ENCODE assay signal across 12 cellular contexts in the genomic region with DNA sequence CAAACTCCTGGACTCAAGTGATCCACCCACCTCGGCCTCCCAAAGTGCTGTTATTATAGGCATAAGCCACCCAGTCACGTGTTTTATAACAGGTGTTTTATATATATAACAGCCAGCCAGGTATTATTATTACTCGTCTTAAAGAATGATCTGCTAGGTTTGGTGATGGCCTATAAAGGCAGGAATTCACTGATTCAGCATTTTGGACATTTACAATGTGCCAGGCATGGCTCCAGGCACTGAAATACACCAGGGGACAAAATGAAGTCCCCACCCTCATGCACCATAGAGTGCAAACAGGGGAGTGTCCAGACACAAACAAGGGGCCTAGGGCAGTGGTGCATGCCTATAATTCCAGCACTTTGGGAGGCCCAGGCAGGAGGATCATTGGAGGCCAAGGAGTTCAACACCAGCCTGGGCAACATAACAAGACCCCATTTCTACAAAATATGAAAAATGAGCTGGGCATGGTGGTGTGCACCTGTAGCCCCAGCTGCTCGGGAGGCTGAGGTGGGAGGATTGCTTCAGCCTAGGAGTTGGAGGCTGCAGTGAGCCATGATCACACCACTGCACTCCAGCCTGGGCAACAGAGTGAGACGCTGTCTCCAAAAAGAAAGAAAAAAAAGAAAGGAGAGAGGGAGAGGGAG. TPM values are rescaled to one million over a fixed set of nuclear protein-coding genes. Genes with fewer than 3 reads are reported as not detected.
DNase-seq lines count a peak whose midpoint lies in the region; ATAC-seq, FAIRE-seq and TF ChIP-seq lines count a peak whose summit lies in the region.
"Not testable (repeated sequence)": the region's sequence is repeated elsewhere in the genome, so short reads cannot be mapped to it uniquely, and the experiment has no call there.
"Had no signal": no experiment of that assay in that cellular context is flagged by ENCODE, and none has a peak within 500 bp of the region (broad histone marks: within the 10 kb centered on the region; RNA-seq: fewer than 3 reads in every experiment).

No MANE protein-coding gene starts in this region.

- not testable (repeated sequence) for H4K20me1 ChIP-seq in OCI-LY1 (ENCODE audit: insufficient read depth, low read length); endothelial cell of umbilical vein (replicated peaks; ENCODE audit: control insufficient read depth, extremely low read depth, insufficient read depth, low read length)

- CTCF ChIA-PET in CD8-positive, alpha-beta memory T cell (lab: Charles Lee), result interaction anchor here (1.0 to 1.3 kb wide), 6 partner anchors 10 to 411 kb away, joined by 4 to 8 read pairs (median 6); no protein-coding TSS in a partner anchor
- CTCF ChIA-PET in activated CD4-positive, alpha-beta memory T cell treated with anti-CD3 and anti-CD28 coated beads for 36 hours (lab: Charles Lee), result interaction anchor here (0.8 to 2.1 kb wide), 6 partner anchors 9 to 128 kb away, joined by 3 to 22 read pairs (median 8); partner anchors contain the start of gene NSUN5
- CTCF ChIA-PET in endothelial cell of umbilical vein (lab: Charles Lee), result interaction anchor here (0.6 to 5.0 kb wide), 17 partner anchors 10 to 411 kb away, joined by 3 to 75 read pairs (median 5); partner anchors contain the start of gene NSUN5

- not testable (repeated sequence) for H3K9me3 Mint-ChIP-seq in CD8-positive, alpha-beta memory T cell; activated CD4-positive, alpha-beta memory T cell treated with anti-CD3 and anti-CD28 coated beads for 36 hours; activated naive CD8-positive, alpha-beta T cell (ENCODE audit: low read depth); naive B cell

- intact Hi-C loops in activated CD4-positive, alpha-beta memory T cell treated with anti-CD3 and anti-CD28 coated beads for 36 hours (cut with micrococcal nuclease), result not testable (repeated sequence)
- intact Hi-C loops in endothelial cell of umbilical vein (cut with micrococcal nuclease), result loop anchor here (1.0 to 5.0 kb wide), 2 partner anchors 114 to 129 kb away; no protein-coding TSS in a partner anchor

- not testable (repeated sequence) for H3K9ac ChIP-seq in OCI-LY1 (ENCODE audit: low read length); endothelial cell of umbilical vein (replicated peaks; ENCODE audit: extremely low read depth, insufficient read depth, low read length); skeletal muscle satellite cell (ENCODE audit: low read depth, low read length)

- H3K9me2 ChIP-seq in OCI-LY1 (ENCODE audit: low read depth, low read length), result not testable (repeated sequence)

- not testable (repeated sequence) for H3K36me3 ChIP-seq in CD8-positive, alpha-beta memory T cell (ENCODE audit: insufficient read depth, low read length); OCI-LY1 (ENCODE audit: insufficient read depth, low read length); endothelial cell of umbilical vein (ENCODE audit: control insufficient read depth in 2 of 2, extremely low read depth in 1 of 2, insufficient read depth in 2 of 2, low read length in 2 of 2); skeletal muscle satellite cell (ENCODE audit: insufficient read depth, low read length)

- H3K9me1 ChIP-seq in endothelial cell of umbilical vein (replicated peaks; ENCODE audit: control insufficient read depth, extremely low read depth, insufficient read depth, low read length), result not testable (repeated sequence)

- peak overlapping the region in 4 of 8 donors; percentile 17 to 38 (median 28) for H3K27ac Mint-ChIP-seq in CD8-positive, alpha-beta memory T cell
- not testable (repeated sequence) for H3K27ac Mint-ChIP-seq in activated CD4-positive, alpha-beta memory T cell treated with anti-CD3 and anti-CD28 coated beads for 36 hours; activated naive CD8-positive, alpha-beta T cell
- H3K27ac Mint-ChIP-seq in naive B cell, result peak overlapping the region in 4 of 6 donors; percentile 20 to 97 (median 80)

- TF ChIP-seq CTCF in OCI-LY1 (IDR thresholded peaks at IDR 0.05; ENCODE audit: low read length); endothelial cell of umbilical vein (IDR thresholded peaks at IDR 0.05; ENCODE audit: extremely low read depth in 1 of 2, insufficient read depth in 1 of 2, low read depth in 1 of 2, low read length in 2 of 2): not testable (repeated sequence)

- TF ChIP-seq POLR2A in endothelial cell of umbilical vein (IDR thresholded peaks at IDR 0.05; ENCODE audit: low read depth, low read length), result not testable (repeated sequence)

- dilution Hi-C loops in endothelial cell of umbilical vein (cut with MboI; ENCODE audit: extremely low pct_ligation_motif_present, low sequenced_read_pairs), result not testable (repeated sequence)

- not testable (repeated sequence) for DNase-seq in CD8-positive, alpha-beta memory T cell; activated CD4-positive, alpha-beta memory T cell treated with anti-CD3 and anti-CD28 coated beads for 36 hours; endothelial cell of umbilical vein (ENCODE audit: low read depth, low spot score); naive B cell

- H3K4me3 Mint-ChIP-seq in CD8-positive, alpha-beta memory T cell, result peak overlapping the region in 6 of 7 donors; percentile 58 to 87 (median 68)
- peak overlapping the region; percentile 17 for H3K4me3 Mint-ChIP-seq in activated CD4-positive, alpha-beta memory T cell treated with anti-CD3 and anti-CD28 coated beads for 36 hours
- peak overlapping the region; percentile 60 for H3K4me3 Mint-ChIP-seq in activated naive CD8-positive, alpha-beta T cell
- H3K4me3 Mint-ChIP-seq in naive B cell, result peak overlapping the region; percentile 64 to 91 (median 82)

- POLR2A ChIA-PET in CD8-positive, alpha-beta memory T cell (lab: Charles Lee); endothelial cell of umbilical vein (lab: Charles Lee): not testable (repeated sequence)
- POLR2A ChIA-PET in activated CD4-positive, alpha-beta memory T cell treated with anti-CD3 and anti-CD28 coated beads for 36 hours (lab: Charles Lee), result interaction anchor here (0.6 kb wide), 1 partner anchor 329 kb away, joined by 3 read pairs; no protein-coding TSS in a partner anchor

- not testable (repeated sequence) for H3K36me3 Mint-ChIP-seq in CD8-positive, alpha-beta memory T cell; activated CD4-positive, alpha-beta memory T cell treated with anti-CD3 and anti-CD28 coated beads for 36 hours; activated naive CD8-positive, alpha-beta T cell; naive B cell

- not testable (repeated sequence) for H3K9me3 ChIP-seq in CD8-positive, alpha-beta memory T cell (ENCODE audit: low read length); OCI-LY1 (ENCODE audit: low read length); endothelial cell of umbilical vein (replicated peaks; ENCODE audit: control insufficient read depth, insufficient read depth, low read length); skeletal muscle satellite cell (replicated peaks; ENCODE audit: low read length)

- H3K4me3 ChIP-seq in CD8-positive, alpha-beta memory T cell (ENCODE audit: low read length), result peak overlapping the region; percentile 45
- not testable (repeated sequence) for H3K4me3 ChIP-seq in OCI-LY1 (ENCODE audit: low read depth, low read length, poor library complexity, severe bottlenecking); endothelial cell of umbilical vein (replicated peaks in 1 of 3; ENCODE audit: insufficient read depth in 1 of 3, low read depth in 1 of 3, low read length in 3 of 3); skeletal muscle satellite cell (ENCODE audit: low read length)

- not testable (repeated sequence) for H3K27ac ChIP-seq in CD8-positive, alpha-beta memory T cell (ENCODE audit: low read depth, low read length); OCI-LY1 (ENCODE audit: low read depth, low read length, poor library complexity, severe bottlenecking); endothelial cell of umbilical vein (ENCODE audit: insufficient read depth, low read depth, low read length)

- not testable (repeated sequence) for H3K27me3 ChIP-seq in CD8-positive, alpha-beta memory T cell (ENCODE audit: insufficient read depth, low read length, poor library complexity, severe bottlenecking); OCI-LY1 (ENCODE audit: insufficient read depth, low read length); endothelial cell of umbilical vein (ENCODE audit: control insufficient read depth in 2 of 2, insufficient read depth in 2 of 2, low read length in 2 of 2)
- peaks cover 11% of the 10 kb centered on the region for H3K27me3 ChIP-seq in skeletal muscle satellite cell (ENCODE audit: control insufficient read depth, insufficient read depth, low read length)

- FAIRE-seq in endothelial cell of umbilical vein (lab: Jason Lieb, UNC), result not testable (repeated sequence)

- not testable (repeated sequence) for H3K4me1 ChIP-seq in CD8-positive, alpha-beta memory T cell (ENCODE audit: insufficient read depth, low read length); OCI-LY1 (ENCODE audit: insufficient read depth, low read length, severe bottlenecking); endothelial cell of umbilical vein (ENCODE audit: control insufficient read depth, extremely low read depth, insufficient read depth, low read length); skeletal muscle satellite cell (ENCODE audit: control insufficient read depth, insufficient read depth, low read length)

- not testable (repeated sequence) for H3K79me2 ChIP-seq in OCI-LY1 (ENCODE audit: insufficient read depth, low read length); endothelial cell of umbilical vein (ENCODE audit: control insufficient read depth, insufficient read depth, low read length)

- not testable (repeated sequence) for H2AFZ ChIP-seq in OCI-LY1 (ENCODE audit: low read length)
- H2AFZ ChIP-seq in endothelial cell of umbilical vein (ENCODE audit: low read depth, low read length), result peak overlapping the region; percentile 7

- H3K27me3 Mint-ChIP-seq in CD8-positive, alpha-beta memory T cell; activated CD4-positive, alpha-beta memory T cell treated with anti-CD3 and anti-CD28 coated beads for 36 hours; activated naive CD8-positive, alpha-beta T cell; naive B cell: not testable (repeated sequence)

- H3K4me2 ChIP-seq in OCI-LY1 (ENCODE audit: low read length), result peak overlapping the region; percentile 39; the same call in 1 of the 2 replicates
- not testable (repeated sequence) for H3K4me2 ChIP-seq in endothelial cell of umbilical vein (ENCODE audit: insufficient read depth, low read length)
- H3K4me2 ChIP-seq in skeletal muscle satellite cell (ENCODE audit: low read length), result peak overlapping the region; percentile 65

- H3F3A ChIP-seq in OCI-LY1 (ENCODE audit: insufficient read depth, low read length), result not testable (repeated sequence)

- not testable (repeated sequence) for BruUV-seq in endothelial cell of umbilical vein (replicated peaks; lab: Mats Ljungman, UMichigan)

- H3K4me1 Mint-ChIP-seq in CD8-positive, alpha-beta memory T cell, result peaks cover 7 to 14% (median 9%) of the 10 kb centered on the region in 3 donors
- H3K4me1 Mint-ChIP-seq in activated CD4-positive, alpha-beta memory T cell treated with anti-CD3 and anti-CD28 coated beads for 36 hours (ENCODE audit: low read depth); activated naive CD8-positive, alpha-beta T cell (ENCODE audit: low read depth): not testable (repeated sequence)
- peaks cover 15 to 32% (median 19%) of the 10 kb centered on the region in 3 donors for H3K4me1 Mint-ChIP-seq in naive B cell

- not testable (repeated sequence) for ATAC-seq in naive B cell (ENCODE audit: low read depth in 2 of 2)

RNA-seq across cellular contexts. Expression of gene TRIM50, which starts 4.3 kb away (rescaled TPM):
- total RNA-seq in CD8-positive, alpha-beta memory T cell, result not detected
- polyA plus RNA-seq in CD8-positive, alpha-beta memory T cell, result not detected
- total RNA-seq in activated CD4-positive, alpha-beta memory T cell treated with anti-CD3 and anti-CD28 coated beads for 36 hours, result not detected
- not detected in 2 replicates for total RNA-seq in endothelial cell of umbilical vein
- polyA plus RNA-seq in endothelial cell of umbilical vein (not detected in 2 replicates), naive B cell (ENCODE audit: low read depth in 6 of 6) (under 1 TPM in 1 of 6 donors, not detected in 5; 0.13 TPM)
- polyA plus RNA-seq in endothelial cell of umbilical vein (2011; cell fraction: cytosol; rRNA removed), result not detected in 2 replicates
- polyA plus RNA-seq in endothelial cell of umbilical vein (2011; cell fraction: nucleus; rRNA removed), result not detected in 2 replicates
- not detected in 2 replicates for polyA plus RNA-seq in endothelial cell of umbilical vein (2012)
- not detected in 2 replicates for polyA minus RNA-seq in endothelial cell of umbilical vein
- not detected for polyA minus RNA-seq in endothelial cell of umbilical vein (2011; cell fraction: cytosol; rRNA and poly(A)+ RNA removed)
- polyA minus RNA-seq in endothelial cell of umbilical vein (2011; cell fraction: nucleus; rRNA and poly(A)+ RNA removed), result not detected in 2 replicates
- total RNA-seq in skeletal muscle satellite cell (2012; rRNA removed), result not detected in 2 replicates
- total RNA-seq: ascending aorta, Calu3, H4 had no signal

RNA-seq across cellular contexts. Expression of gene FKBP6, which starts 4.4 kb away (rescaled TPM):
- total RNA-seq in CD8-positive, alpha-beta memory T cell, result not detected
- polyA plus RNA-seq in CD8-positive, alpha-beta memory T cell, result not detected
- total RNA-seq in activated CD4-positive, alpha-beta memory T cell treated with anti-CD3 and anti-CD28 coated beads for 36 hours, result not detected
- total RNA-seq in endothelial cell of umbilical vein, result not detected in 2 replicates
- polyA plus RNA-seq in endothelial cell of umbilical vein (0.04 TPM in 1 of 2 replicates, not detected in the other), naive B cell (ENCODE audit: low read depth in 6 of 6) (not detected)
- polyA plus RNA-seq in endothelial cell of umbilical vein (2011; cell fraction: cytosol; rRNA removed), result not detected in 2 replicates
- polyA plus RNA-seq in endothelial cell of umbilical vein (2011; cell fraction: nucleus; rRNA removed), result not detected in 2 replicates
- not detected in 2 replicates for polyA plus RNA-seq in endothelial cell of umbilical vein (2012)
- polyA minus RNA-seq in endothelial cell of umbilical vein, result not detected in 2 replicates
- polyA minus RNA-seq in endothelial cell of umbilical vein (2011; cell fraction: cytosol; rRNA and poly(A)+ RNA removed), result not detected
- polyA minus RNA-seq in endothelial cell of umbilical vein (2011; cell fraction: nucleus; rRNA and poly(A)+ RNA removed), result not detected in 2 replicates
- not detected in 2 replicates for total RNA-seq in skeletal muscle satellite cell (2012; rRNA removed)
- total RNA-seq: ascending aorta, Calu3, esophagus squamous epithelium, H4, right cardiac atrium had no signal
- polyA plus RNA-seq: right cardiac atrium had no signal

RNA-seq across cellular contexts. Expression of gene NSUN5, which starts 14.9 kb away (rescaled TPM):
- total RNA-seq in CD8-positive, alpha-beta memory T cell, result 10 to 100 TPM; 66.6 to 67.7 TPM
- 42.5 TPM for polyA plus RNA-seq in CD8-positive, alpha-beta memory T cell
- total RNA-seq in activated CD4-positive, alpha-beta memory T cell treated with anti-CD3 and anti-CD28 coated beads for 36 hours, result 10 to 100 TPM; 51.2 to 55.5 TPM
- 4.5 and 6.8 TPM in 2 replicates for total RNA-seq in endothelial cell of umbilical vein
- polyA plus RNA-seq in endothelial cell of umbilical vein (4.1 and 6.3 TPM in 2 replicates), naive B cell (ENCODE audit: low read depth in 6 of 6) (10 to 100 TPM; 69.0 to 97.8 (median 86.5) TPM)
- 2.9 and 3.3 TPM in 2 replicates for polyA plus RNA-seq in endothelial cell of umbilical vein (2011; cell fraction: cytosol; rRNA removed)
- polyA plus RNA-seq in endothelial cell of umbilical vein (2011; cell fraction: nucleus; rRNA removed), result 4.8 and 5.3 TPM in 2 replicates
- 2.3 and 3.7 TPM in 2 replicates for polyA plus RNA-seq in endothelial cell of umbilical vein (2012)
- 1.4 and 3.5 TPM in 2 replicates for polyA minus RNA-seq in endothelial cell of umbilical vein
- 30.9 TPM for polyA minus RNA-seq in endothelial cell of umbilical vein (2011; cell fraction: cytosol; rRNA and poly(A)+ RNA removed)
- polyA minus RNA-seq in endothelial cell of umbilical vein (2011; cell fraction: nucleus; rRNA and poly(A)+ RNA removed), result 1.5 and 2.1 TPM in 2 replicates
- 22.3 and 24.9 TPM in 2 replicates for total RNA-seq in skeletal muscle satellite cell (2012; rRNA removed)

Comparison
In these comparisons a context has a peak if more than half of its experiments do, and no peak if none do; other contexts are left out.
1. H3K4me3 Mint-ChIP-seq: peak in every context shown above with its lines; median percentile 82 in naive B cell; 68 in CD8-positive, alpha-beta memory T cell; 60 in activated naive CD8-positive, alpha-beta T cell; 17 in activated CD4-positive, alpha-beta memory T cell treated with anti-CD3 and anti-CD28 coated beads for 36 hours.